Comparison of ENCODE assay signal across 30 cellular contexts in genomic region chr1:214028999-214029406, GRCh38. TPM values are rescaled to one million over a fixed set of nuclear protein-coding genes. Genes with fewer than 3 reads are reported as not detected.
A peak's percentile ranks its signal among the peaks of the same experiment; 100 is the strongest.
DNase-seq lines count a peak whose midpoint lies in the region; TF ChIP-seq lines count a peak whose summit lies in the region.
"Had no signal": no experiment of that assay in that cellular context is flagged by ENCODE, and none has a peak within 500 bp of the region (broad histone marks: within the 10 kb centered on the region; RNA-seq: fewer than 3 reads in every experiment).

No MANE protein-coding gene starts in this region.

- no peaks in the 10 kb centered on the region for H3K36me3 ChIP-seq in endocrine pancreas (ENCODE audit: control insufficient read depth, insufficient read depth, low read length)
- H3K36me3 ChIP-seq: ascending aorta, ovary, SJSA1, uterus had no signal

- H3K9ac ChIP-seq in endocrine pancreas (ENCODE audit: control insufficient read depth, insufficient read depth, low read length), result no peak overlapping the region

- H3K4me3 Mint-ChIP-seq in nephron progenitor cell, result peak overlapping the region; percentile 37
- H3K4me3 Mint-ChIP-seq: activated CD4-positive, alpha-beta T cell treated with anti-CD3 and anti-CD28 coated beads, Interleukin-2, amount 10 ng/mL, durations not matched to agents 24 days and 14 days; activated naive CD8-positive, alpha-beta T cell treated with anti-CD3 and anti-CD28 coated beads, Interleukin-2, amount 10 ng/mL, durations not matched to agents 7 days and 5 days; activated T-cell treated with anti-CD3 and anti-CD28 coated beads, Interleukin-2, amount 50 U/mL, for 24 hours; central memory CD8-positive, alpha-beta T cell; endodermal cell; HFFc6; natural killer cell treated with Interleukin-12 subunit alpha and Interleukin-12 subunit beta and Interleukin-15 and Interleukin-18, amount 100 ng/mL, for 72 hours; T-cell had no signal

- H3K4me1 Mint-ChIP-seq in nephron progenitor cell, result peaks cover 57% of the 10 kb centered on the region
- H3K4me1 Mint-ChIP-seq: activated CD4-positive, alpha-beta T cell treated with anti-CD3 and anti-CD28 coated beads, Interleukin-2, amount 10 ng/mL, durations not matched to agents 24 days and 14 days; activated naive CD8-positive, alpha-beta T cell treated with anti-CD3 and anti-CD28 coated beads, Interleukin-2, amount 10 ng/mL, durations not matched to agents 7 days and 5 days; central memory CD8-positive, alpha-beta T cell; T-cell had no signal

- H3K4me1 ChIP-seq in endocrine pancreas (ENCODE audit: control insufficient read depth, insufficient read depth, low read length), result peaks cover 15% of the 10 kb centered on the region
- H3K4me1 ChIP-seq: ascending aorta, SJSA1, testis, uterus had no signal

- H3K27ac ChIP-seq in caudate nucleus (ENCODE audit: low read depth, low read length), result no peak overlapping the region
- H3K27ac ChIP-seq: ascending aorta, SJSA1, testis, uterus had no signal

- H3K27me3 ChIP-seq in endocrine pancreas (ENCODE audit: control insufficient read depth, insufficient read depth, low read length), result no peaks in the 10 kb centered on the region
- H3K27me3 ChIP-seq: ascending aorta, ovary, testis, uterus had no signal

- H3K27me3 Mint-ChIP-seq in nephron progenitor cell (ENCODE audit: low read depth, poor library complexity), result no peaks in the 10 kb centered on the region

- DNase-seq in NCI-H345 (lab: John Stamatoyannopoulos, UW) (peak; percentile 64), NCI-H345 treated with DMSO at 0.1 percent for 48 hours (lab: John Stamatoyannopoulos, UW; ENCODE audit: unreplicated experiment) (no peak), HuH-7.5 (ENCODE audit: low spot score) (peak; percentile 41), nephron progenitor cell (no peak), ureter (ENCODE audit: low spot score) (no peak), germinal center (ENCODE audit: low spot score) (no peak), caudate nucleus (lab: John Stamatoyannopoulos, UW) (no peak)
- DNase-seq: 8988T; activated CD4-positive, alpha-beta T cell treated with anti-CD3 and anti-CD28 coated beads, Interleukin-2, amount 10 ng/mL, durations not matched to agents 24 days and 14 days; activated gamma-delta T cell; activated naive CD8-positive, alpha-beta T cell treated with anti-CD3 and anti-CD28 coated beads, Interleukin-2, amount 10 ng/mL, durations not matched to agents 7 days and 5 days; activated T-cell treated with anti-CD3 and anti-CD28 coated beads, Interleukin-2, amount 50 U/mL, for 24 hours; COR-L47; GOT3; HFFc6; NCI-H1048; NCI-H526 treated with DMSO at 0.1 percent for 48 hours; ovary; stimulated activated CD4-positive, alpha-beta T cell treated with anti-CD3 and anti-CD28 coated beads, Interleukin-1b, Interleukin-23, amount 100 ng/mL, for 48 hours; stimulated activated naive CD4-positive, alpha-beta T cell treated with Interleukin-2 at 50 U/mL for 16 hours; T-cell; testis; uterus had no signal

- H3K27ac Mint-ChIP-seq in nephron progenitor cell, result peak overlapping the region; percentile 59
- H3K27ac Mint-ChIP-seq: activated CD4-positive, alpha-beta T cell treated with anti-CD3 and anti-CD28 coated beads, Interleukin-2, amount 10 ng/mL, durations not matched to agents 24 days and 14 days; activated naive CD8-positive, alpha-beta T cell treated with anti-CD3 and anti-CD28 coated beads, Interleukin-2, amount 10 ng/mL, durations not matched to agents 7 days and 5 days; activated T-cell treated with anti-CD3 and anti-CD28 coated beads, Interleukin-2, amount 50 U/mL, for 24 hours; endodermal cell; HFFc6; natural killer cell treated with Interleukin-12 subunit alpha and Interleukin-12 subunit beta and Interleukin-15 and Interleukin-18, amount 100 ng/mL, for 72 hours; T-cell had no signal

- H3K36me3 Mint-ChIP-seq in nephron progenitor cell (ENCODE audit: low read depth), result peaks cover 48% of the 10 kb centered on the region
- H3K36me3 Mint-ChIP-seq: activated naive CD8-positive, alpha-beta T cell treated with anti-CD3 and anti-CD28 coated beads, Interleukin-2, amount 10 ng/mL, durations not matched to agents 7 days and 5 days; natural killer cell treated with Interleukin-12 subunit alpha and Interleukin-12 subunit beta and Interleukin-15 and Interleukin-18, amount 100 ng/mL, for 72 hours; T-cell had no signal

- TF ChIP-seq CTCF in nephron progenitor cell (IDR thresholded peaks at IDR 0.05), result no peak

- no peaks in the 10 kb centered on the region for H3K9me3 Mint-ChIP-seq in nephron progenitor cell
- H3K9me3 Mint-ChIP-seq: activated CD4-positive, alpha-beta T cell treated with anti-CD3 and anti-CD28 coated beads, Interleukin-2, amount 10 ng/mL, durations not matched to agents 24 days and 14 days; activated naive CD8-positive, alpha-beta T cell treated with anti-CD3 and anti-CD28 coated beads, Interleukin-2, amount 10 ng/mL, durations not matched to agents 7 days and 5 days; central memory CD8-positive, alpha-beta T cell; endodermal cell; natural killer cell treated with Interleukin-12 subunit alpha and Interleukin-12 subunit beta and Interleukin-15 and Interleukin-18, amount 100 ng/mL, for 72 hours; T-cell had no signal

- peak overlapping the region; percentile 7 for H3K4me3 ChIP-seq in endocrine pancreas (ENCODE audit: control insufficient read depth, insufficient read depth, low read length)
- H3K4me3 ChIP-seq: ascending aorta, ovary, SJSA1, testis, uterus had no signal

- no peaks in the 10 kb centered on the region for H3K9me3 ChIP-seq in endocrine pancreas (ENCODE audit: control insufficient read depth, low read length)
- H3K9me3 ChIP-seq: ascending aorta, ovary, SJSA1, testis, uterus had no signal

RNA-seq across cellular contexts. Expression of gene PROX1, which starts 41.2 kb away (rescaled TPM):
- total RNA-seq in ureter, result 3.0 TPM
- total RNA-seq: activated CD4-positive, alpha-beta T cell treated with anti-CD3 and anti-CD28 coated beads, Interleukin-2, amount 10 ng/mL, durations not matched to agents 24 days and 14 days; activated CD8-positive, alpha-beta memory T cell treated with anti-CD3 and anti-CD28 coated beads for 36 hours; activated naive CD8-positive, alpha-beta T cell treated with anti-CD3 and anti-CD28 coated beads, Interleukin-2, amount 10 ng/mL, durations not matched to agents 7 days and 5 days; natural killer cell treated with Interleukin-12 subunit alpha and Interleukin-12 subunit beta and Interleukin-15 and Interleukin-18, amount 100 ng/mL, for 72 hours had no signal

Comparison
In these comparisons a context has a peak if more than half of its experiments do, and no peak if none do; other contexts are left out.
1. DNase-seq: peak in NCI-H345 (single experiment) and HuH-7.5 (single experiment); none in NCI-H345 treated with DMSO at 0.1 percent for 48 hours (single experiment), nephron progenitor cell (single experiment), ureter (single experiment), germinal center (single experiment) and caudate nucleus (0 of 61).